28 cellular contexts compared by ENCODE assay signal in genomic region chr11:66090288-66090687, GRCh38. TPM values are rescaled to one million over a fixed set of nuclear protein-coding genes. Genes with fewer than 3 reads are reported as not detected.
"Had no signal": no experiment of that assay in that cellular context is flagged by ENCODE, and none has a peak within 500 bp of the region (broad histone marks: within the 10 kb centered on the region; RNA-seq: fewer than 3 reads in every experiment).

No MANE protein-coding gene starts in this region.

- DNase-seq: activated CD4-positive, alpha-beta T cell treated with anti-CD3 and anti-CD28 coated beads for 48 hours; activated CD4-positive, alpha-beta T cell treated with anti-CD3 and anti-CD28 coated beads, Interleukin-2, amount 50 U/mL, for 4 hours; activated CD4-positive, CD25-positive, alpha-beta regulatory T cell treated with anti-CD3 and anti-CD28 coated beads, Interleukin-2, amount 50 U/mL, for 72 hours; activated CD8-positive, alpha-beta memory T cell treated with anti-CD3 and anti-CD28 coated beads, Interleukin-2, amount 50 U/mL, for 48 hours; activated CD8-positive, alpha-beta T cell treated with anti-CD3 and anti-CD28 coated beads, Interleukin-2, amount 10 ng/mL, durations not matched to agents 7 days and 5 days; activated effector memory CD4-positive, alpha-beta T cell treated with anti-CD3 and anti-CD28 coated beads, Interleukin-2, amount 50 U/mL, for 16 hours; activated naive CD4-positive, alpha-beta T cell treated with anti-CD3 and anti-CD28 coated beads, Interleukin-2, amount 50 U/mL, for 16 hours; activated T-cell treated with anti-CD3 and anti-CD28 coated beads, Interleukin-2, amount 50 U/mL, for 24 hours; amygdala; cerebellar nuclear complex; MG63; MV-4-11; NCI-H1092 treated with DMSO at 0.1 percent for 48 hours; NCI-H1417 treated with DMSO at 0.1 percent for 48 hours; NCI-H1694; NCI-H2029; NCI-H2107; NCI-H2171 treated with DMSO at 0.1 percent for 48 hours; NCI-H345; NCI-H510A; NCI-H526 treated with DMSO at 0.1 percent for 48 hours; NCI-H82; T-helper 1 cell had no signal

- H3K9me3 Mint-ChIP-seq: activated T-cell treated with anti-CD3 and anti-CD28 coated beads, Interleukin-2, amount 50 U/mL, for 24 hours; WTC11 had no signal

- ATAC-seq: activated CD8-positive, alpha-beta T cell treated with anti-CD3 and anti-CD28 coated beads, Interleukin-2, amount 10 ng/mL, durations not matched to agents 7 days and 5 days; WTC11 had no signal

- H3K27me3 ChIP-seq: MG63 had no signal

- H3K4me1 Mint-ChIP-seq: WTC11 had no signal

- H3K4me3 Mint-ChIP-seq: activated CD8-positive, alpha-beta T cell treated with anti-CD3 and anti-CD28 coated beads, Interleukin-2, amount 10 ng/mL, durations not matched to agents 7 days and 5 days; activated T-cell treated with anti-CD3 and anti-CD28 coated beads, Interleukin-2, amount 50 U/mL, for 24 hours; brain; WTC11 had no signal

- H3K36me3 Mint-ChIP-seq: WTC11 had no signal

- H3K9me3 ChIP-seq: MG63 had no signal

- H3K27ac ChIP-seq: SK-N-MC had no signal

- H3K4me3 ChIP-seq: MG63, SK-N-MC had no signal

- H3K36me3 ChIP-seq: MG63 had no signal

- H3K27me3 Mint-ChIP-seq: activated T-cell treated with anti-CD3 and anti-CD28 coated beads, Interleukin-2, amount 50 U/mL, for 24 hours; brain had no signal

- H3K27ac Mint-ChIP-seq: activated CD8-positive, alpha-beta T cell treated with anti-CD3 and anti-CD28 coated beads, Interleukin-2, amount 10 ng/mL, durations not matched to agents 7 days and 5 days; activated T-cell treated with anti-CD3 and anti-CD28 coated beads, Interleukin-2, amount 50 U/mL, for 24 hours; brain; WTC11 had no signal

RNA-seq across cellular contexts. Expression of gene GAL3ST3, which starts 41.3 kb away (rescaled TPM):
- total RNA-seq: activated CD8-positive, alpha-beta T cell treated with anti-CD3 and anti-CD28 coated beads, Interleukin-2, amount 10 ng/mL, durations not matched to agents 7 days and 5 days; OCI-LY7; RPMI7951 had no signal
